In the genomic region with DNA sequence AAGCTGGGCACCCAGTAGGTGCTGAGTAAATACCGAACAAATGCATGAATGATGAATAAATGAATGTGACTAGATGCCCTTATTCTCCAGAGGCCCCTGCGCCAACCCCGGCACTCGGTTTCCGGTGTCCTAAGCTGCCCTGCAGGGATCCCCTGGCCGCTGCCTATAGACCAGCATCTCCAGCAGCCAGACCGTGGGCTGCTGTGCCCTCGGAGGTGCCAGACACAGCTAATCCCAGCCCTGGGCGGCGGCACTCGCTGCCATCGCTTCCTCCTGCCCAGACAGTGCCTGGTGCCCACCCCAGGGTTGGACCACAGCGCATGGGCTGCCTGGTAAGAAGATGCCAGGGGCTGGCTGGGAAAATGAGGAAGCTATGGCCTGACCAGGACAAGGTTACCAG, we compare ENCODE assay signal across 37 cellular contexts. TPM values are rescaled to one million over a fixed set of nuclear protein-coding genes. Genes with fewer than 3 reads are reported as not detected.
DNase-seq lines count a peak whose midpoint lies in the region; ATAC-seq, FAIRE-seq and TF ChIP-seq lines count a peak whose summit lies in the region.
"Had no signal": no experiment of that assay in that cellular context is flagged by ENCODE, and none has a peak within 500 bp of the region (broad histone marks: within the 10 kb centered on the region; RNA-seq: fewer than 3 reads in every experiment).

No MANE protein-coding gene starts in this region.

- no peaks in the 10 kb centered on the region for H3K9me3 Mint-ChIP-seq in natural killer cell treated with Interleukin-12 subunit alpha and Interleukin-12 subunit beta and Interleukin-15 and Interleukin-18, amount 100 ng/mL, for 72 hours
- H3K9me3 Mint-ChIP-seq: activated CD4-positive, alpha-beta memory T cell treated with anti-CD3 and anti-CD28 coated beads for 36 hours; activated naive CD4-positive, alpha-beta T cell treated with anti-CD3 and anti-CD28 coated beads for 36 hours; activated T-helper 1 cell treated with anti-CD3 and anti-CD28 coated beads, Interleukin-12 subunit alpha, Interleukin-12 subunit beta, Interleukin-2, Interleukin-4 antibody, amounts not matched to agents 30 ng/mL and 10 ng/mL and 1 ng/mL, durations not matched to agents 14 hours and 24 hours and 36 hours; brain; nephron progenitor cell; stimulated activated naive CD8-positive, alpha-beta T cell treated with anti-CD3 and anti-CD28 coated beads, Interleukin-15, Interleukin-2, amounts not matched to agents 100 ng/mL and 50 ng/mL, for 24 hours had no signal

- intact Hi-C loops in stomach (cut with DNase I; ENCODE audit: low total_unique reads): no loop called here

- ATAC-seq in natural killer cell treated with Interleukin-12 subunit alpha and Interleukin-12 subunit beta and Interleukin-15 and Interleukin-18, amount 100 ng/mL, for 72 hours: no peak
- ATAC-seq in GM18867 (IDR thresholded peaks at IDR 0.05; ENCODE audit: unreplicated experiment): no peak
- ATAC-seq: mucosa of descending colon, pancreas had no signal

- no peaks in the 10 kb centered on the region for H3K9me3 ChIP-seq in AG04450 (ENCODE audit: control insufficient read depth, insufficient read depth, low read length)
- H3K9me3 ChIP-seq in adipocyte (ENCODE audit: control insufficient read depth, low read length): no peaks in the 10 kb centered on the region
- H3K9me3 ChIP-seq in mesodermal cell (ENCODE audit: control insufficient read depth, low read length): no peaks in the 10 kb centered on the region
- no peaks in the 10 kb centered on the region for H3K9me3 ChIP-seq in stomach
- H3K9me3 ChIP-seq: esophagus squamous epithelium, MG63, mucosa of descending colon, pancreas, spleen, thyroid gland had no signal

- no peaks in the 10 kb centered on the region for H3K36me3 ChIP-seq in adipocyte (ENCODE audit: control insufficient read depth, insufficient read depth, low read length, severe bottlenecking)
- H3K36me3 ChIP-seq in mesodermal cell (ENCODE audit: control insufficient read depth, insufficient read depth, low read length): peaks cover 27% of the 10 kb centered on the region
- H3K36me3 ChIP-seq in stomach: peaks cover 0 to 7% (median 0%) of the 10 kb centered on the region in 4 donors
- H3K36me3 ChIP-seq: esophagus squamous epithelium, spleen, thyroid gland had no signal

- peaks cover 0 to 5% of the 10 kb centered on the region in 2 donors for H3K4me1 Mint-ChIP-seq in natural killer cell treated with Interleukin-12 subunit alpha and Interleukin-12 subunit beta and Interleukin-15 and Interleukin-18, amount 100 ng/mL, for 72 hours (ENCODE audit: low read depth in 2 of 2)

- CTCF ChIA-PET in AG04450 (lab: Charles Lee): interaction anchor here (1.3 to 5.2 kb wide), 3 partner anchors 15 to 22 kb away, joined by 4 to 38 read pairs (median 5); a partner anchor contains a TSS

- H3K4me1 ChIP-seq in adipocyte (ENCODE audit: control insufficient read depth, insufficient read depth, low read length) (peaks cover 79% of the 10 kb centered on the region), mesodermal cell (ENCODE audit: control insufficient read depth, insufficient read depth, low read length, poor library complexity, severe bottlenecking) (peaks cover 69% of the 10 kb centered on the region), stomach (peaks cover 68 to 97% (median 85%) of the 10 kb centered on the region in 4 donors)

- no peak overlapping the region for H3K4me3 ChIP-seq in AG04450 (ENCODE audit: low read depth, low read length)
- H3K4me3 ChIP-seq in adipocyte (ENCODE audit: low read length): no peak overlapping the region
- no peak overlapping the region for H3K4me3 ChIP-seq in mesodermal cell (ENCODE audit: extremely low read depth, insufficient read depth, low read length, poor library complexity, severe bottlenecking)
- no peak overlapping the region for H3K4me3 ChIP-seq in stomach
- no peak overlapping the region for H3K4me3 ChIP-seq in coronary artery
- H3K4me3 ChIP-seq: dorsolateral prefrontal cortex, esophagus squamous epithelium, lung, MG63, mucosa of descending colon, pancreas, spleen, thyroid gland had no signal

- H3K27ac ChIP-seq in AG04450 (ENCODE audit: low read depth, low read length): peak overlapping the region; percentile 88
- H3K27ac ChIP-seq in mesodermal cell (ENCODE audit: low read depth, low read length, severe bottlenecking): peak overlapping the region; percentile 37
- H3K27ac ChIP-seq in stomach: peak overlapping the region in 3 of 5 donors; percentile 28 to 74 (median 50)
- no peak overlapping the region for H3K27ac ChIP-seq in coronary artery
- H3K27ac ChIP-seq: dorsolateral prefrontal cortex, HL-60, KMS-11, pancreas, thyroid gland had no signal

- no peak for TF ChIP-seq EP300 in stomach (IDR thresholded peaks at IDR 0.05)

- TF ChIP-seq CTCF in AG04450 (IDR thresholded peaks at IDR 0.05; ENCODE audit: low read depth, low read length) (no peak), stomach (IDR thresholded peaks at IDR 0.05) (no peak), coronary artery (IDR thresholded peaks at IDR 0.05) (no peak)

- H3K27ac Mint-ChIP-seq in natural killer cell treated with Interleukin-12 subunit alpha and Interleukin-12 subunit beta and Interleukin-15 and Interleukin-18, amount 100 ng/mL, for 72 hours: no peak overlapping the region
- H3K27ac Mint-ChIP-seq: activated CD4-positive, alpha-beta memory T cell treated with anti-CD3 and anti-CD28 coated beads for 36 hours; activated naive CD4-positive, alpha-beta T cell treated with anti-CD3 and anti-CD28 coated beads for 36 hours; activated T-helper 1 cell treated with anti-CD3 and anti-CD28 coated beads, Interleukin-12 subunit alpha, Interleukin-12 subunit beta, Interleukin-2, Interleukin-4 antibody, amounts not matched to agents 30 ng/mL and 10 ng/mL and 1 ng/mL, durations not matched to agents 14 hours and 24 hours and 36 hours; CD4-positive, CD25-positive, alpha-beta regulatory T cell; nephron progenitor cell; stimulated activated naive CD8-positive, alpha-beta T cell treated with anti-CD3 and anti-CD28 coated beads, Interleukin-15, Interleukin-2, amounts not matched to agents 100 ng/mL and 50 ng/mL, for 24 hours had no signal

- no peak for FAIRE-seq in H54 (lab: Jason Lieb, UNC)
- FAIRE-seq: endometrium, frontal cortex, pancreas had no signal

- POLR2A ChIA-PET in AG04450 (lab: Yijun Ruan, JAX): interaction anchor here (1.7 kb wide), 1 partner anchor 55 kb away, joined by 5 read pairs; no protein-coding TSS in a partner anchor

- WGBS in mesodermal cell (ENCODE audit: insufficient coverage in 2 of 2), 2 experiments: 93 to 96% methylated on average over 13 of the region's 13 CpGs
- WGBS in stomach, 5 donors: 73 to 85% (median 78%) methylated on average over 9 to 13 of the region's 13 CpGs

- peaks cover 9% of the 10 kb centered on the region in 2 donors for H3K27me3 Mint-ChIP-seq in natural killer cell treated with Interleukin-12 subunit alpha and Interleukin-12 subunit beta and Interleukin-15 and Interleukin-18, amount 100 ng/mL, for 72 hours

- no peaks in the 10 kb centered on the region for H3K27me3 ChIP-seq in AG04450 (ENCODE audit: control insufficient read depth, insufficient read depth, low read length)
- no peaks in the 10 kb centered on the region for H3K27me3 ChIP-seq in adipocyte (replicated peaks; ENCODE audit: control insufficient read depth, insufficient read depth, low read length)
- H3K27me3 ChIP-seq in stomach: peaks cover 0 to 22% (median 0%) of the 10 kb centered on the region in 3 donors
- H3K27me3 ChIP-seq: MG63, pancreas, thyroid gland had no signal

- no peak for TF ChIP-seq POLR2A in stomach (IDR thresholded peaks at IDR 0.05)
- TF ChIP-seq POLR2A in H54 (IDR thresholded peaks at IDR 0.05; ENCODE audit: low read depth, low read length): no peak

- H3K36me3 Mint-ChIP-seq in natural killer cell treated with Interleukin-12 subunit alpha and Interleukin-12 subunit beta and Interleukin-15 and Interleukin-18, amount 100 ng/mL, for 72 hours: no peaks in the 10 kb centered on the region
- H3K36me3 Mint-ChIP-seq: activated CD4-positive, alpha-beta memory T cell treated with anti-CD3 and anti-CD28 coated beads for 36 hours; brain; CD4-positive, CD25-positive, alpha-beta regulatory T cell had no signal

- no peak overlapping the region for H3K4me3 Mint-ChIP-seq in natural killer cell treated with Interleukin-12 subunit alpha and Interleukin-12 subunit beta and Interleukin-15 and Interleukin-18, amount 100 ng/mL, for 72 hours
- H3K4me3 Mint-ChIP-seq: activated CD4-positive, alpha-beta memory T cell treated with anti-CD3 and anti-CD28 coated beads for 36 hours; activated naive CD4-positive, alpha-beta T cell treated with anti-CD3 and anti-CD28 coated beads for 36 hours; activated T-helper 1 cell treated with anti-CD3 and anti-CD28 coated beads, Interleukin-12 subunit alpha, Interleukin-12 subunit beta, Interleukin-2, Interleukin-4 antibody, amounts not matched to agents 30 ng/mL and 10 ng/mL and 1 ng/mL, durations not matched to agents 14 hours and 24 hours and 36 hours; CD4-positive, CD25-positive, alpha-beta regulatory T cell; nephron progenitor cell; stimulated activated naive CD8-positive, alpha-beta T cell treated with anti-CD3 and anti-CD28 coated beads, Interleukin-15, Interleukin-2, amounts not matched to agents 100 ng/mL and 50 ng/mL, for 24 hours had no signal

- H3K9ac ChIP-seq in adipocyte (ENCODE audit: low read length): peak overlapping the region; percentile 86
- H3K9ac ChIP-seq: KMS-11 had no signal

- no peak for DNase-seq in AG04450 (ENCODE audit: low read depth, low spot score)
- no peak for DNase-seq in adipocyte (ENCODE audit: low read depth)
- DNase-seq in stomach: no peak
- DNase-seq in natural killer cell treated with Interleukin-12 subunit alpha and Interleukin-12 subunit beta and Interleukin-15 and Interleukin-18, amount 100 ng/mL, for 72 hours (ENCODE audit: low spot score): no peak
- DNase-seq in coronary artery (ENCODE audit: low spot score): no peak
- DNase-seq in H54 (ENCODE audit: insufficient read length, low spot score): no peak
- DNase-seq: activated CD4-positive, alpha-beta memory T cell treated with anti-CD3 and anti-CD28 coated beads for 36 hours; activated CD4-positive, CD25-positive, alpha-beta regulatory T cell treated with anti-CD3 and anti-CD28 coated beads, Interleukin-2, amount 50 U/mL, for 72 hours; activated naive CD4-positive, alpha-beta T cell treated with anti-CD3 and anti-CD28 coated beads for 36 hours; AML-193; Calu3; CD4-positive, CD25-positive, alpha-beta regulatory T cell; cerebellar nuclear complex; DND-41; dorsolateral prefrontal cortex; esophagus squamous epithelium; GF-D8; mucosa of descending colon; NCI-H2029 treated with DMSO at 0.1 percent for 48 hours; NCI-H526; nephron progenitor cell; NK-92 treated with Interleukin-12 subunit alpha and Interleukin-12 subunit beta, amount 100 ng/mL, for 24 hours; spleen; stimulated activated CD8-positive, alpha-beta memory T cell treated with anti-CD3 and anti-CD28 coated beads, Interleukin-4, amount 100 ng/mL, for 48 hours; thyroid gland had no signal

RNA-seq across cellular contexts. Expression of a gene that starts 15.6 kb away (rescaled TPM):
- polyA plus RNA-seq in AG04450 (2011; rRNA removed) (24.2 and 33.2 TPM in 2 replicates), stomach (10 to 100 TPM; 39.4 to 59.3 (median 40.8) TPM)
- polyA minus RNA-seq in AG04450 (2011; rRNA and poly(A)+ RNA removed): 57.6 and 90.1 TPM in 2 replicates
- polyA plus RNA-seq in mesodermal cell (2013, experiment 1 of 2): 65.3 TPM
- 63.9 TPM for polyA plus RNA-seq in mesodermal cell (2013, experiment 2 of 2)
- total RNA-seq in stomach: 100 to 1,000 TPM in 1 of 5 donors, 10 to 100 TPM in 4; 21.0 to 125 (median 54.2) TPM
- not detected for total RNA-seq in natural killer cell treated with Interleukin-12 subunit alpha and Interleukin-12 subunit beta and Interleukin-15 and Interleukin-18, amount 100 ng/mL, for 72 hours
- total RNA-seq: activated CD4-positive, alpha-beta memory T cell treated with anti-CD3 and anti-CD28 coated beads for 36 hours; Calu3; CD4-positive, CD25-positive, alpha-beta regulatory T cell had no signal
- polyA plus RNA-seq: CD4-positive, CD25-positive, alpha-beta regulatory T cell had no signal

RNA-seq across cellular contexts. Expression of a gene that starts 54.2 kb away (rescaled TPM):
- polyA plus RNA-seq in AG04450 (2011; rRNA removed) (15.8 and 23.2 TPM in 2 replicates), stomach (10 to 100 TPM; 26.9 to 47.5 (median 35.0) TPM)
- polyA minus RNA-seq in AG04450 (2011; rRNA and poly(A)+ RNA removed): 28.1 and 32.6 TPM in 2 replicates
- 58.8 TPM for polyA plus RNA-seq in mesodermal cell (2013, experiment 1 of 2)
- 45.7 TPM for polyA plus RNA-seq in mesodermal cell (2013, experiment 2 of 2)
- total RNA-seq in stomach: 100 to 1,000 TPM in 3 of 5 donors, 10 to 100 TPM in 2; 24.0 to 405 (median 102) TPM
- 100 to 1,000 TPM; 104 to 207 TPM for total RNA-seq in natural killer cell treated with Interleukin-12 subunit alpha and Interleukin-12 subunit beta and Interleukin-15 and Interleukin-18, amount 100 ng/mL, for 72 hours

Comparison
In these comparisons a context has a peak if more than half of its experiments do, and no peak if none do; other contexts are left out.
1. H3K27ac ChIP-seq: peak in AG04450 (single experiment), mesodermal cell (single experiment) and stomach (3 of 5); none in coronary artery (0 of 2).
2. RNA of a gene that starts 15.6 kb away (total RNA-seq): 21.0 to 125 TPM in stomach; not detected in natural killer cell treated with Interleukin-12 subunit alpha and Interleukin-12 subunit beta and Interleukin-15 and Interleukin-18, amount 100 ng/mL, for 72 hours; every median in the first group is over 10 times any median in the second.